In genomic region chr20:33791540-33791939, GRCh38 we compare ENCODE assay signal across 1 cellular context.
TF ChIP-seq lines count a peak whose summit lies in the region.

No MANE protein-coding gene starts in this region.

TF ChIP-seq in HEK293T, 16 proteins besides CTCF, POLR2A, EP300 and RAD21 (continued from another document):
- no peak for TF ChIP-seq NFRKB (IDR thresholded peaks at IDR 0.05)
- no peak for TF ChIP-seq ARNT (IDR thresholded peaks at IDR 0.05)
- TF ChIP-seq SP1 (IDR thresholded peaks at IDR 0.05), result no peak
